In the genomic region with DNA sequence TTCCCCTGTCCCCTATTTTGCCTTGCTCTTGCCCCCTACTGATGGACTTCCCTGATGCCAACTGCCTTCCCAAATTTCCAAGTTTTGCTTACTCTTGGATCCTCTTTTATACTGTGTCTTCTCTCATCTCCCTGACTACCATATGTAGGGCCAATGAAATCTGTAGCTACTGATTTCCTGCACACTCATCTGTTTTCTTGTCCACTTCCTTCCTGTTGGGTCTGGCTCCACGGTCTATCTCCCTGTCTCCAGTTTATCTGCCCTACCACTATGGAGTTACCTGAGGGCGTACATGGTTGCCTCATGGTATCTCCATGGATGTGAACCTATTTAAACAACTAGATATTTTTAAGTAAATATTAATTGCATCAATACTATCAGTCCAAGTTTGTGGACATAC, we compare ENCODE assay signal across 22 cellular contexts.
"Had no signal": no experiment of that assay in that cellular context is flagged by ENCODE, and none has a peak within 500 bp of the region (broad histone marks: within the 10 kb centered on the region; RNA-seq: fewer than 3 reads in every experiment).

No MANE protein-coding gene starts in this region.

- ATAC-seq: effector memory CD8-positive, alpha-beta T cell; left ventricle myocardium superior; naive thymus-derived CD4-positive, alpha-beta T cell; psoas muscle; right lobe of liver; stimulated activated memory B cell treated with anti-CD40 and anti-IgM and Interleukin-4, amounts not matched to agents 10 μg/mL and 1 μg/mL and 100 μg/mL, for 72 hours; upper lobe of right lung had no signal

- H3K4me3 ChIP-seq: esophagus squamous epithelium, hepatocyte, lung, psoas muscle, right lobe of liver, tibial nerve, upper lobe of right lung, vagina had no signal

- DNase-seq: effector memory CD8-positive, alpha-beta T cell; esophagus squamous epithelium; head of caudate nucleus; kidney; left cardiac atrium; left ventricle myocardium superior; naive thymus-derived CD4-positive, alpha-beta T cell; nephron progenitor cell; psoas muscle; retina; right lobe of liver; stimulated activated CD4-positive, alpha-beta T cell treated with anti-CD3 and anti-CD28 coated beads, Interleukin-15, amount 100 ng/mL, for 24 hours; stimulated activated CD4-positive, alpha-beta T cell treated with anti-CD3 and anti-CD28 coated beads, Interleukin-1b, Interleukin-23, amount 100 ng/mL, for 48 hours; stimulated activated CD4-positive, alpha-beta T cell treated with anti-CD3 and anti-CD28 coated beads, Interleukin-4, amount 100 ng/mL, for 24 hours; upper lobe of right lung had no signal

- H3K27ac ChIP-seq: esophagus squamous epithelium, foreskin keratinocyte, hepatocyte, neutrophil, psoas muscle, right lobe of liver, tibial nerve, upper lobe of right lung, vagina had no signal

- H2AFZ ChIP-seq: hepatocyte had no signal

- H3K79me2 ChIP-seq: hepatocyte had no signal

- H3K4me2 ChIP-seq: hepatocyte had no signal

- H3K4me1 ChIP-seq: esophagus squamous epithelium, foreskin keratinocyte, psoas muscle, right lobe of liver, tibial nerve, upper lobe of right lung, vagina had no signal

- H3K27me3 ChIP-seq: esophagus squamous epithelium, hepatocyte, neutrophil, right lobe of liver, tibial nerve, upper lobe of right lung, vagina had no signal

- H3K9me3 ChIP-seq: esophagus squamous epithelium, neutrophil, right lobe of liver, upper lobe of right lung, vagina had no signal

- H3K36me3 ChIP-seq: esophagus squamous epithelium, neutrophil, right lobe of liver, tibial nerve, upper lobe of right lung, vagina had no signal
